Comparison of ENCODE assay signal across 22 cellular contexts in genomic region chr1:228000416-228000815, GRCh38. TPM values are rescaled to one million over a fixed set of nuclear protein-coding genes. Genes with fewer than 3 reads are reported as not detected.
"Had no signal": no experiment of that assay in that cellular context is flagged by ENCODE, and none has a peak within 500 bp of the region (broad histone marks: within the 10 kb centered on the region; RNA-seq: fewer than 3 reads in every experiment).

No MANE protein-coding gene starts in this region.

- DNase-seq: effector CD4-positive, alpha-beta T cell; kidney glomerular epithelial cell; mucosa of descending colon; naive B cell; stimulated activated CD4-positive, alpha-beta T cell treated with anti-CD3 and anti-CD28 coated beads, Interleukin-15, amount 100 ng/mL, for 24 hours; stimulated activated CD4-positive, alpha-beta T cell treated with anti-CD3 and anti-CD28 coated beads, Interleukin-2, amount 100 ng/mL, for 48 hours; stimulated activated naive CD8-positive, alpha-beta T cell treated with anti-CD3 and anti-CD28 coated beads, Interleukin-15, amount 100 ng/mL, for 72 hours; T-helper 2 cell; trophoblast cell; WERI-Rb-1 had no signal

- H3K4me1 ChIP-seq: ascending aorta, parathyroid adenoma, vagina had no signal

- H3K36me3 Mint-ChIP-seq: activated naive CD4-positive, alpha-beta T cell treated with anti-CD3 and anti-CD28 coated beads, Interleukin-2, amount 50 U/mL, for 24 hours; memory B cell had no signal

- H3K27ac Mint-ChIP-seq: activated naive CD4-positive, alpha-beta T cell treated with anti-CD3 and anti-CD28 coated beads, Interleukin-2, amount 50 U/mL, for 24 hours; activated T-helper 17 cell treated with anti-CD3 and anti-CD28 coated beads, Interleukin-2, amount 50 U/mL, for 72 hours; memory B cell; naive B cell; stimulated activated naive CD8-positive, alpha-beta T cell treated with anti-CD3 and anti-CD28 coated beads, Interleukin-15, amount 100 ng/mL, for 72 hours had no signal

- H3K27ac ChIP-seq: ascending aorta, parathyroid adenoma, vagina, WERI-Rb-1 had no signal

- H3K4me1 Mint-ChIP-seq: activated naive CD4-positive, alpha-beta T cell treated with anti-CD3 and anti-CD28 coated beads, Interleukin-2, amount 50 U/mL, for 24 hours; activated T-helper 17 cell treated with anti-CD3 and anti-CD28 coated beads, Interleukin-2, amount 50 U/mL, for 72 hours had no signal

- H3K27me3 ChIP-seq: ascending aorta, vagina had no signal

- H3K4me3 ChIP-seq: ascending aorta, mucosa of descending colon, vagina had no signal

- H3K36me3 ChIP-seq: ascending aorta, vagina, WERI-Rb-1 had no signal

- H3K4me3 Mint-ChIP-seq: activated naive CD4-positive, alpha-beta T cell treated with anti-CD3 and anti-CD28 coated beads, Interleukin-2, amount 50 U/mL, for 24 hours; activated T-helper 17 cell treated with anti-CD3 and anti-CD28 coated beads, Interleukin-2, amount 50 U/mL, for 72 hours; memory B cell; naive B cell; stimulated activated naive CD8-positive, alpha-beta T cell treated with anti-CD3 and anti-CD28 coated beads, Interleukin-15, amount 100 ng/mL, for 72 hours had no signal

RNA-seq across cellular contexts. Expression of gene WNT3A, which starts 6.4 kb away (rescaled TPM):
- total RNA-seq: activated T-helper 17 cell treated with anti-CD3 and anti-CD28 coated beads, Interleukin-2, amount 50 U/mL, for 72 hours; ascending aorta; frontal cortex; liver; mucosa of descending colon; renal cortical epithelial cell; SK-MEL-5; skeletal muscle tissue; temporal lobe; vagina had no signal
- polyA plus RNA-seq: liver had no signal

RNA-seq across cellular contexts. Expression of gene WNT9A, which starts 52.7 kb away (rescaled TPM):
- total RNA-seq: SK-MEL-5 had no signal
